Comparison of ENCODE assay signal across 13 cellular contexts in genomic region chrX:24311507-24312248, GRCh38. TPM values are rescaled to one million over a fixed set of nuclear protein-coding genes. Genes with fewer than 3 reads are reported as not detected.
DNase-seq lines count a peak whose midpoint lies in the region; ATAC-seq and TF ChIP-seq lines count a peak whose summit lies in the region.
"Not testable (repeated sequence)": the region's sequence is repeated elsewhere in the genome, so short reads cannot be mapped to it uniquely, and the experiment has no call there.
"Had no signal": no experiment of that assay in that cellular context is flagged by ENCODE, and none has a peak within 500 bp of the region (broad histone marks: within the 10 kb centered on the region; RNA-seq: fewer than 3 reads in every experiment).

No MANE protein-coding gene starts in this region.

- H3K4me1 Mint-ChIP-seq in endodermal cell (peaks cover 16% of the 10 kb centered on the region), nephron progenitor cell (peaks cover 24% of the 10 kb centered on the region)

- ATAC-seq in heart right ventricle (peak in 5 of 8 donors; percentile 29 to 42 (median 39)), left lobe of liver (peak; percentile 59), sciatic nerve (peak; percentile 48)

- H3K4me1 ChIP-seq in HUES6 (ENCODE audit: control insufficient read depth, insufficient read depth, low read length): peaks cover 16% of the 10 kb centered on the region
- not testable (repeated sequence) for H3K4me1 ChIP-seq in endodermal cell (ENCODE audit: control insufficient read depth, insufficient read depth, low read length)
- H3K4me1 ChIP-seq in heart right ventricle: peaks cover 0 to 18% (median 0%) of the 10 kb centered on the region in 9 donors

- H3K4me3 Mint-ChIP-seq in endodermal cell, nephron progenitor cell: not testable (repeated sequence)

- intact Hi-C loops in heart right ventricle (cut with DNase I); sciatic nerve (cut with DNase I): not testable (repeated sequence)

- H3K27me3 Mint-ChIP-seq in endodermal cell (ENCODE audit: insufficient read depth); nephron progenitor cell (ENCODE audit: low read depth, poor library complexity): not testable (repeated sequence)

- DNase-seq in ELF-1 (ENCODE audit: low read depth, low spot score) (peak; percentile 72), SK-N-DZ (ENCODE audit: low spot score) (peak; percentile 68), endodermal cell (peak; percentile 87), nephron progenitor cell (peak; percentile 24)
- not testable (repeated sequence) for DNase-seq in heart right ventricle; left lobe of liver (ENCODE audit: low spot score); sciatic nerve (ENCODE audit: low spot score)

- not testable (repeated sequence) for H3K27me3 ChIP-seq in HUES6 (ENCODE audit: control insufficient read depth, insufficient read depth, low read length); endodermal cell (ENCODE audit: control insufficient read depth, insufficient read depth, low read length, poor library complexity, severe bottlenecking)
- H3K27me3 ChIP-seq in heart right ventricle: peaks cover 0 to 32% (median 0%) of the 10 kb centered on the region in 7 donors

- 75 to 87% methylated on average over 3 to 17 of the region's 22 CpGs for WGBS in endodermal cell (ENCODE audit: insufficient coverage in 1 of 2, insufficient read length in 1 of 2), 2 experiments
- 72 to 77% methylated on average over 15 to 19 of the region's 22 CpGs for WGBS in heart right ventricle, 2 donors

- H3K36me3 ChIP-seq in HUES6 (ENCODE audit: control insufficient read depth, insufficient read depth, low read length); endodermal cell (ENCODE audit: control insufficient read depth, insufficient read depth, low read length); heart right ventricle: not testable (repeated sequence)

- H3K36me3 Mint-ChIP-seq in endodermal cell (ENCODE audit: low read depth); nephron progenitor cell (ENCODE audit: low read depth): not testable (repeated sequence)

- H3K9ac ChIP-seq in HUES6 (ENCODE audit: low read length); endodermal cell (ENCODE audit: extremely low read depth, low read length, poor library complexity, severe bottlenecking): not testable (repeated sequence)

- H3K9me3 ChIP-seq in HUES6 (ENCODE audit: control insufficient read depth, insufficient read depth, low read depth, low read length); endodermal cell (ENCODE audit: control insufficient read depth, low read length); heart right ventricle: not testable (repeated sequence)

- TF ChIP-seq CTCF in endodermal cell (conservative IDR thresholded peaks at IDR 0.05): peak; percentile 12
- TF ChIP-seq CTCF in heart right ventricle (IDR thresholded peaks at IDR 0.05); nephron progenitor cell (IDR thresholded peaks at IDR 0.05): not testable (repeated sequence)

- H3K27ac ChIP-seq in HUES6 (ENCODE audit: low read depth, low read length): 0 out of 2 replicates have a peak overlapping the region, but pooled peaks have one; percentile 25
- not testable (repeated sequence) for H3K27ac ChIP-seq in endodermal cell (ENCODE audit: low read depth, low read length); heart right ventricle

- H3K4me3 ChIP-seq in HUES6 (ENCODE audit: low read depth, low read length); endodermal cell (ENCODE audit: low read length); heart right ventricle: not testable (repeated sequence)

- H3K9me3 Mint-ChIP-seq in endodermal cell, nephron progenitor cell: not testable (repeated sequence)

- H3K27ac Mint-ChIP-seq in endodermal cell: peak overlapping the region; percentile 69
- H3K27ac Mint-ChIP-seq in nephron progenitor cell: not testable (repeated sequence)

RNA-seq across cellular contexts. Expression of gene SUPT20HL2, which starts 2.2 kb away (rescaled TPM):
- polyA plus RNA-seq in SK-N-DZ (2014; cell fraction: cytosol; rRNA removed): 0.37 TPM in 1 of 2 replicates, not detected in the other
- not detected in 2 replicates for polyA plus RNA-seq in SK-N-DZ (2014; cell fraction: nucleus; rRNA removed)
- total RNA-seq in endodermal cell: not detected
- not detected for polyA plus RNA-seq in endodermal cell (2013, experiment 1 of 2)
- not detected for polyA plus RNA-seq in endodermal cell (2013, experiment 2 of 2)
- not detected for total RNA-seq in heart right ventricle
- polyA plus RNA-seq in heart right ventricle: not detected
- not detected for total RNA-seq in left lobe of liver
- total RNA-seq in sciatic nerve: not detected
- total RNA-seq: A673; CD8-positive, alpha-beta T cell; H1 had no signal
- polyA plus RNA-seq: BJ, CD14-positive monocyte, H1 had no signal

RNA-seq across cellular contexts. Expression of gene SUPT20HL1, which starts 48.8 kb away (rescaled TPM):
- not detected in 2 replicates for polyA plus RNA-seq in SK-N-DZ (2014; cell fraction: cytosol; rRNA removed)
- polyA plus RNA-seq in SK-N-DZ (2014; cell fraction: nucleus; rRNA removed): not detected in 2 replicates
- total RNA-seq in endodermal cell: under 1 TPM in 1 of 2 donors, not detected in 1; 0.09 TPM
- polyA plus RNA-seq in endodermal cell (2013, experiment 1 of 2): not detected
- not detected for polyA plus RNA-seq in endodermal cell (2013, experiment 2 of 2)
- total RNA-seq in heart right ventricle: under 1 TPM in 1 of 10 donors, not detected in 9; 0.13 TPM
- polyA plus RNA-seq in heart right ventricle: not detected
- total RNA-seq in left lobe of liver: not detected
- not detected for total RNA-seq in sciatic nerve
- total RNA-seq: A673; CD8-positive, alpha-beta T cell; H1 had no signal
- polyA plus RNA-seq: BJ, CD14-positive monocyte, H1 had no signal
